34 cellular contexts compared by ENCODE assay signal in the genomic region with DNA sequence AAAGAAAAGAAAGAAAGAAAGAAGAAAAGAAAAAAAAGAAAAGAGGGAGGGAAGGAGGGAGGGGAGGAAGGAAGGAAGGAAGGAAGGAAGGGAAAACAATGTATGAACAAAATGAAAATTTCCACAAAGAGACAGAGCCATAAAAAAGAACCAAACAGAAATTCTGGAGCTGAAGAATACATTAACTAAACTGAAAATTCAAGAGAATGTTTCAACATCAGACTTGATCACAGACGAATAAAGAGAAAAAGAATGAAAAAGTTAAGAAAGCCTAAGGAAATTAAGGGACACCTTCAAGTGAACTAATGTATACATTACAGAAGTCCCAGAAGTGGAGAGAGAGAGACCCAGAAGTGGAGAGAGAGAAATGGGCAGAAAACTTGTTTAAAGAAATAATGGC.
"Had no signal": no experiment of that assay in that cellular context is flagged by ENCODE, and none has a peak within 500 bp of the region (broad histone marks: within the 10 kb centered on the region; RNA-seq: fewer than 3 reads in every experiment).

No MANE protein-coding gene starts in this region.

- DNase-seq: Karpas-422, Kasumi-1, MG63, MM.1S, MV-4-11, NCI-H1092, NCI-H1092 treated with DMSO at 0.1 percent for 48 hours, NCI-H1105, NCI-H1105 treated with DMSO at 0.1 percent for 48 hours, NCI-H1417, NCI-H1417 treated with DMSO at 0.1 percent for 48 hours, NCI-H1436, NCI-H1436 treated with DMSO at 0.1 percent for 48 hours, NCI-H146, NCI-H1694, NCI-H1694 treated with DMSO at 0.1 percent for 48 hours, NCI-H187, NCI-H187 treated with DMSO at 0.1 percent for 48 hours, NCI-H1930, NCI-H2029, NCI-H2029 treated with DMSO at 0.1 percent for 48 hours, NCI-H2081, NCI-H2081 treated with DMSO at 0.1 percent for 48 hours, NCI-H2107, NCI-H2171, NCI-H2171 treated with DMSO at 0.1 percent for 48 hours, NCI-H2227 treated with DMSO at 0.1 percent for 48 hours, NCI-H226, NCI-H345, NCI-H446, NCI-H446 treated with DMSO at 0.1 percent for 48 hours, NCI-H510A, NCI-H510A treated with DMSO at 0.1 percent for 48 hours had no signal

- H3K27ac ChIP-seq: KMS-11 had no signal

- H3K36me3 ChIP-seq: MG63 had no signal

- H3K4me2 ChIP-seq: KMS-11 had no signal

- H3K4me3 ChIP-seq: MG63 had no signal

- H3K27me3 ChIP-seq: MG63 had no signal

- H3K9ac ChIP-seq: KMS-11 had no signal
